In the genomic region with DNA sequence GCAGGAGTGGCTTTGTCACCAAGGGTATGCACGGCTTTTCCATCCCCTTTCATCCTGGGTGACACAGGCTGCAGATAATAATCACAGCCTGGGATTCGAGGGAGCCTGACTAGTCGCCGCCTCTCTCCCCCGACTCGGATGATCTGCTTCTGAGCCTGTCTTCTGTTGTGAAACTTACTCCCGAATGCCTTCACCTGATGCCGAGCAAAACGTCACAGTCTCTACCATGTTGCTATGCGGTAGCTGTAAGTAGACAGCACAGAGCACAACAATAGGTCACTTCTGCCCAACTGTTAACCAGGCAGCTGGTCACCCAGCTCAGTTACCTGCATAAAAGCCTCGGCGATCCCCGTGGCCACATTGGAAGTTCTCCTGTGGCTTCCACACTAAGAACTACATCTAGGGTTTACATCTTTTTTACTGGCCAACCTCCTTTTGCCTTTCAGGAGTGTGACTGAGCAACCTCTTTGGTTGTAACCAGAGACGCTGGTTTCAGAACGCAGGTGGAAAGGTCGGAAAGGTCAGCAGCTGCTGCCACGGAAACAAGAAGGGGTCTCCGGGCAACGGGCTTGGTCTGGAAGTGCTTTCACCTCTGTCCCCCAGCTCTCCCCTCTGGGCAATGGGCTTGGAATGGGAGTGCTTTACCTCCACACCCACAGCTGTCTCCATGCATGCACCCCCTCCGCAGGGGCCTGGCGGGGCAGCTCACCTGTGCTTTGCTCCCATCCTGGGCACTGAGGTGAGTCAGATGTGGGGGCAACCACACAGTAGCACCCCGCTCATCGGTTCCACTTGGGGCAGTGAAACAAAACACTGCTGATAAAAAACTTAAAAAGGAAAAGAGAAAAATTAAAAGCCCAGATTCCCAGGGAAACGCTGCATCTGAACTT, we compare ENCODE assay signal across 1 cellular context.
TF ChIP-seq lines count a peak whose summit lies in the region.

No MANE protein-coding gene starts in this region.

TF ChIP-seq in GM23338, 12 proteins besides CTCF, POLR2A, EP300 and RAD21:
- no peak for TF ChIP-seq EZH2phosphoT487 (IDR thresholded peaks at IDR 0.05; ENCODE audit: unreplicated experiment)
- no peak for TF ChIP-seq NANOG (IDR thresholded peaks at IDR 0.05; ENCODE audit: borderline replicate concordance)
- TF ChIP-seq, protein P1, sequence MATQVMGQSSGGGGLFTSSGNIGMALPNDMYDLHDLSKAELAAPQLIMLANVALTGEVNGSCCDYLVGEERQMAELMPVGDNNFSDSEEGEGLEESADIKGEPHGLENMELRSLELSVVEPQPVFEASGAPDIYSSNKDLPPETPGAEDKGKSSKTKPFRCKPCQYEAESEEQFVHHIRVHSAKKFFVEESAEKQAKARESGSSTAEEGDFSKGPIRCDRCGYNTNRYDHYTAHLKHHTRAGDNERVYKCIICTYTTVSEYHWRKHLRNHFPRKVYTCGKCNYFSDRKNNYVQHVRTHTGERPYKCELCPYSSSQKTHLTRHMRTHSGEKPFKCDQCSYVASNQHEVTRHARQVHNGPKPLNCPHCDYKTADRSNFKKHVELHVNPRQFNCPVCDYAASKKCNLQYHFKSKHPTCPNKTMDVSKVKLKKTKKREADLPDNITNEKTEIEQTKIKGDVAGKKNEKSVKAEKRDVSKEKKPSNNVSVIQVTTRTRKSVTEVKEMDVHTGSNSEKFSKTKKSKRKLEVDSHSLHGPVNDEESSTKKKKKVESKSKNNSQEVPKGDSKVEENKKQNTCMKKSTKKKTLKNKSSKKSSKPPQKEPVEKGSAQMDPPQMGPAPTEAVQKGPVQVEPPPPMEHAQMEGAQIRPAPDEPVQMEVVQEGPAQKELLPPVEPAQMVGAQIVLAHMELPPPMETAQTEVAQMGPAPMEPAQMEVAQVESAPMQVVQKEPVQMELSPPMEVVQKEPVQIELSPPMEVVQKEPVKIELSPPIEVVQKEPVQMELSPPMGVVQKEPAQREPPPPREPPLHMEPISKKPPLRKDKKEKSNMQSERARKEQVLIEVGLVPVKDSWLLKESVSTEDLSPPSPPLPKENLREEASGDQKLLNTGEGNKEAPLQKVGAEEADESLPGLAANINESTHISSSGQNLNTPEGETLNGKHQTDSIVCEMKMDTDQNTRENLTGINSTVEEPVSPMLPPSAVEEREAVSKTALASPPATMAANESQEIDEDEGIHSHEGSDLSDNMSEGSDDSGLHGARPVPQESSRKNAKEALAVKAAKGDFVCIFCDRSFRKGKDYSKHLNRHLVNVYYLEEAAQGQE (IDR thresholded peaks at IDR 0.05; ENCODE audit: unreplicated experiment) = no peak
- TF ChIP-seq, protein P2, sequence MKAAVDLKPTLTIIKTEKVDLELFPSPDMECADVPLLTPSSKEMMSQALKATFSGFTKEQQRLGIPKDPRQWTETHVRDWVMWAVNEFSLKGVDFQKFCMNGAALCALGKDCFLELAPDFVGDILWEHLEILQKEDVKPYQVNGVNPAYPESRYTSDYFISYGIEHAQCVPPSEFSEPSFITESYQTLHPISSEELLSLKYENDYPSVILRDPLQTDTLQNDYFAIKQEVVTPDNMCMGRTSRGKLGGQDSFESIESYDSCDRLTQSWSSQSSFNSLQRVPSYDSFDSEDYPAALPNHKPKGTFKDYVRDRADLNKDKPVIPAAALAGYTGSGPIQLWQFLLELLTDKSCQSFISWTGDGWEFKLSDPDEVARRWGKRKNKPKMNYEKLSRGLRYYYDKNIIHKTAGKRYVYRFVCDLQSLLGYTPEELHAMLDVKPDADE (IDR thresholded peaks at IDR 0.05) = no peak
